In genomic region chr5:169127431-169127830, GRCh38 we compare ENCODE assay signal across 17 cellular contexts.
DNase-seq lines count a peak whose midpoint lies in the region; ATAC-seq and TF ChIP-seq lines count a peak whose summit lies in the region.
"Had no signal": no experiment of that assay in that cellular context is flagged by ENCODE, and none has a peak within 500 bp of the region (broad histone marks: within the 10 kb centered on the region; RNA-seq: fewer than 3 reads in every experiment).

No MANE protein-coding gene starts in this region.

- H3K79me2 ChIP-seq in GM23338 (replicated peaks; ENCODE audit: insufficient read depth) (no peaks in the 10 kb centered on the region), OCI-LY7 (ENCODE audit: insufficient read depth, low read depth, low read length) (no peaks in the 10 kb centered on the region), osteoblast (ENCODE audit: insufficient read depth, low read length) (no peaks in the 10 kb centered on the region)

- CTCF ChIA-PET in OCI-LY7 (lab: Charles Lee; ENCODE audit: unreplicated experiment) = no interaction called here

- TF ChIP-seq CTCF in GM23338 (conservative IDR thresholded peaks at IDR 0.05; ENCODE audit: low read depth in 2 of 2) (no peak), OCI-LY7 (conservative IDR thresholded peaks at IDR 0.05; ENCODE audit: low read length) (no peak), osteoblast (IDR thresholded peaks at IDR 0.05; ENCODE audit: extremely low read depth, low read depth, low read length) (no peak)

- H3K4me1 ChIP-seq in GM23338 (ENCODE audit: insufficient read depth) = peaks cover 15% of the 10 kb centered on the region
- peaks cover 10% of the 10 kb centered on the region for H3K4me1 ChIP-seq in OCI-LY7 (ENCODE audit: insufficient read depth, low read length, poor library complexity, severe bottlenecking)
- peaks cover 10% of the 10 kb centered on the region; the same call in 1 of the 2 replicates for H3K4me1 ChIP-seq in iPS-20b (ENCODE audit: insufficient read depth, low read length)
- H3K4me1 ChIP-seq in osteoblast (ENCODE audit: insufficient read depth, low read length) = peaks cover 27% of the 10 kb centered on the region
- H3K4me1 ChIP-seq: BLaER1 treated with 17β-estradiol and CSF1 and Interleukin-3, amounts not matched to agents 10 nM and 100 nM had no signal

- intact Hi-C loops in OCI-LY7 (cut with micrococcal nuclease; ENCODE audit: unreplicated experiment) = no loop called here

- H3K36me3 ChIP-seq in GM23338 (ENCODE audit: insufficient read depth) = no peaks in the 10 kb centered on the region
- no peaks in the 10 kb centered on the region for H3K36me3 ChIP-seq in OCI-LY7 (ENCODE audit: insufficient read depth, low read length)
- no peaks in the 10 kb centered on the region for H3K36me3 ChIP-seq in iPS-20b (ENCODE audit: insufficient read depth, low read depth, low read length)
- no peaks in the 10 kb centered on the region for H3K36me3 ChIP-seq in osteoblast (ENCODE audit: insufficient read depth, low read length)
- H3K36me3 ChIP-seq in MG63 = no peaks in the 10 kb centered on the region
- H3K36me3 ChIP-seq: BLaER1 treated with 17β-estradiol and CSF1 and Interleukin-3, amounts not matched to agents 10 nM and 100 nM had no signal

- no peak overlapping the region for H2AFZ ChIP-seq in GM23338
- no peak overlapping the region for H2AFZ ChIP-seq in OCI-LY7 (ENCODE audit: low read length)
- no peak overlapping the region for H2AFZ ChIP-seq in osteoblast (ENCODE audit: low read length)

- H3K4me3 Mint-ChIP-seq in GM23338 = no peak overlapping the region
- H3K4me3 Mint-ChIP-seq: B cell; CD8-positive, alpha-beta memory T cell; IgD-negative memory B cell had no signal

- H3K36me3 Mint-ChIP-seq in GM23338 (ENCODE audit: low read depth) = no peaks in the 10 kb centered on the region
- H3K36me3 Mint-ChIP-seq: CD8-positive, alpha-beta memory T cell; IgD-negative memory B cell had no signal

- no peak overlapping the region for H3K27ac Mint-ChIP-seq in GM23338
- H3K27ac Mint-ChIP-seq: B cell; CD8-positive, alpha-beta memory T cell; IgD-negative memory B cell had no signal

- H3K9ac ChIP-seq in iPS-20b (ENCODE audit: low read depth, low read length) = no peak overlapping the region
- H3K9ac ChIP-seq: BLaER1 treated with 17β-estradiol and CSF1 and Interleukin-3, amounts not matched to agents 10 nM and 100 nM had no signal

- H4K20me1 ChIP-seq in GM23338 (replicated peaks; ENCODE audit: insufficient read depth) (no peaks in the 10 kb centered on the region), OCI-LY7 (ENCODE audit: insufficient read depth, low read length) (no peaks in the 10 kb centered on the region), osteoblast (ENCODE audit: insufficient read depth, low read length) (no peaks in the 10 kb centered on the region)
- H4K20me1 ChIP-seq: BLaER1 treated with 17β-estradiol and CSF1 and Interleukin-3, amounts not matched to agents 10 nM and 100 nM had no signal

- H3K4me1 Mint-ChIP-seq in GM23338 = peaks cover 22% of the 10 kb centered on the region
- H3K4me1 Mint-ChIP-seq: B cell; CD8-positive, alpha-beta memory T cell; IgD-negative memory B cell had no signal

- H3K27me3 ChIP-seq in GM23338 (ENCODE audit: insufficient read depth) (no peaks in the 10 kb centered on the region), iPS-20b (ENCODE audit: insufficient read depth, low read length) (no peaks in the 10 kb centered on the region), osteoblast (ENCODE audit: insufficient read depth, low read length) (no peaks in the 10 kb centered on the region), MG63 (no peaks in the 10 kb centered on the region)
- H3K27me3 ChIP-seq: BLaER1 treated with 17β-estradiol and CSF1 and Interleukin-3, amounts not matched to agents 10 nM and 100 nM had no signal

- peak; percentile 53; the same call in 1 of the 3 replicates for ATAC-seq in GM23338
- ATAC-seq: HCT116, HepG2 had no signal

- peaks cover 3% of the 10 kb centered on the region for H3K9me2 ChIP-seq in GM23338 (ENCODE audit: insufficient read depth)
- H3K9me2 ChIP-seq in OCI-LY7 (ENCODE audit: insufficient read depth, low read length) = no peaks in the 10 kb centered on the region

- no peaks in the 10 kb centered on the region for H3K9me3 ChIP-seq in OCI-LY7 (ENCODE audit: low read length)
- H3K9me3 ChIP-seq in iPS-20b (ENCODE audit: insufficient read depth, low read depth, low read length) = no peaks in the 10 kb centered on the region
- no peaks in the 10 kb centered on the region for H3K9me3 ChIP-seq in osteoblast (ENCODE audit: low read depth, low read length)
- H3K9me3 ChIP-seq in MG63 = peaks cover 2% of the 10 kb centered on the region; the same call in 1 of the 2 replicates

- no peaks in the 10 kb centered on the region; the same call in 2 of the 3 replicates for H3K9me3 Mint-ChIP-seq in GM23338
- H3K9me3 Mint-ChIP-seq: CD8-positive, alpha-beta memory T cell; IgD-negative memory B cell had no signal

- no TSS peak for BruUV-seq in OCI-LY7 (replicated peaks; lab: Mats Ljungman, UMichigan)

- POLR2A ChIA-PET in OCI-LY7 (lab: Charles Lee) = no interaction called here

- no peaks in the 10 kb centered on the region for H3F3A ChIP-seq in GM23338 (replicated peaks; ENCODE audit: low read depth)

- H3K4me2 ChIP-seq in GM23338 = no peak overlapping the region; the same call in none of the 2 replicates
- peak overlapping the region; percentile 37 for H3K4me2 ChIP-seq in OCI-LY7 (ENCODE audit: low read length)
- no peak overlapping the region for H3K4me2 ChIP-seq in osteoblast (ENCODE audit: insufficient read depth, low read length)
- H3K4me2 ChIP-seq: BLaER1 treated with 17β-estradiol and CSF1 and Interleukin-3, amounts not matched to agents 10 nM and 100 nM had no signal

- H3K27me3 Mint-ChIP-seq in GM23338 (ENCODE audit: insufficient read depth, low read depth, poor library complexity) = no peaks in the 10 kb centered on the region
- H3K27me3 Mint-ChIP-seq: B cell had no signal

- H3K4me3 ChIP-seq in GM23338 (no peak overlapping the region), OCI-LY7 (ENCODE audit: low read depth, low read length, poor library complexity, severe bottlenecking) (no peak overlapping the region), iPS-20b (ENCODE audit: low read length) (0 out of 2 replicates have a peak overlapping the region, but pooled peaks have one; percentile 21), osteoblast (ENCODE audit: insufficient read depth, low read length) (no peak overlapping the region), MG63 (no peak overlapping the region)
- H3K4me3 ChIP-seq: BLaER1 treated with 17β-estradiol and CSF1 and Interleukin-3, amounts not matched to agents 10 nM and 100 nM had no signal

- H3K27ac ChIP-seq in GM23338 (ENCODE audit: low read depth) (no peak overlapping the region), OCI-LY7 (ENCODE audit: low read depth, low read length, poor library complexity, severe bottlenecking) (no peak overlapping the region), iPS-20b (ENCODE audit: low read length) (no peak overlapping the region), osteoblast (ENCODE audit: low read depth, low read length) (peak overlapping the region; percentile 63)
- H3K27ac ChIP-seq: BLaER1 treated with 17β-estradiol and CSF1 and Interleukin-3, amounts not matched to agents 10 nM and 100 nM had no signal

- peak; percentile 39 for DNase-seq in GM23338 (ENCODE audit: low spot score)
- peak; percentile 2 for DNase-seq in OCI-LY7 (ENCODE audit: low spot score)
- no peak for DNase-seq in osteoblast (ENCODE audit: insufficient read length, low spot score, missing footprints)
- no peak for DNase-seq in activated CD4-positive, alpha-beta T cell treated with anti-CD3 and anti-CD28 coated beads for 4 hours
- DNase-seq in T-helper 9 cell = no peak
- DNase-seq in MG63 = no peak
- DNase-seq: CD8-positive, alpha-beta memory T cell; COR-L47; DMS 273 treated with DMSO at 0.1 percent for 48 hours; DMS53; DND-41 had no signal

TF ChIP-seq in GM23338, 12 proteins besides CTCF, POLR2A, EP300 and RAD21 (continues in another document):
- no peak for TF ChIP-seq STAT1 (IDR thresholded peaks at IDR 0.05; ENCODE audit: unreplicated experiment)
- TF ChIP-seq EZH2phosphoT487 (IDR thresholded peaks at IDR 0.05; ENCODE audit: unreplicated experiment) = no peak
- TF ChIP-seq EZH2 (IDR thresholded peaks at IDR 0.05; ENCODE audit: low read depth, unreplicated experiment) = no peak
- no peak for TF ChIP-seq ETS1 (IDR thresholded peaks at IDR 0.05)
- no peak for TF ChIP-seq POLR2AphosphoS5 (IDR thresholded peaks at IDR 0.05; ENCODE audit: low read depth)
- no peak for TF ChIP-seq CREB1 (CRISPR knock-in tag; IDR thresholded peaks at IDR 0.05; ENCODE audit: low read depth)
- TF ChIP-seq ZNF114 (CRISPR knock-in tag; IDR thresholded peaks at IDR 0.05) = no peak

Comparison
In these comparisons a context has a peak if more than half of its experiments do, and no peak if none do; other contexts are left out.
1. DNase-seq: peak in GM23338 (single experiment) and OCI-LY7 (single experiment); none in osteoblast (single experiment), activated CD4-positive, alpha-beta T cell treated with anti-CD3 and anti-CD28 coated beads for 4 hours (0 of 2), T-helper 9 cell (single experiment) and MG63 (single experiment).